ENCODE assay signal across 17 cellular contexts in the genomic region with DNA sequence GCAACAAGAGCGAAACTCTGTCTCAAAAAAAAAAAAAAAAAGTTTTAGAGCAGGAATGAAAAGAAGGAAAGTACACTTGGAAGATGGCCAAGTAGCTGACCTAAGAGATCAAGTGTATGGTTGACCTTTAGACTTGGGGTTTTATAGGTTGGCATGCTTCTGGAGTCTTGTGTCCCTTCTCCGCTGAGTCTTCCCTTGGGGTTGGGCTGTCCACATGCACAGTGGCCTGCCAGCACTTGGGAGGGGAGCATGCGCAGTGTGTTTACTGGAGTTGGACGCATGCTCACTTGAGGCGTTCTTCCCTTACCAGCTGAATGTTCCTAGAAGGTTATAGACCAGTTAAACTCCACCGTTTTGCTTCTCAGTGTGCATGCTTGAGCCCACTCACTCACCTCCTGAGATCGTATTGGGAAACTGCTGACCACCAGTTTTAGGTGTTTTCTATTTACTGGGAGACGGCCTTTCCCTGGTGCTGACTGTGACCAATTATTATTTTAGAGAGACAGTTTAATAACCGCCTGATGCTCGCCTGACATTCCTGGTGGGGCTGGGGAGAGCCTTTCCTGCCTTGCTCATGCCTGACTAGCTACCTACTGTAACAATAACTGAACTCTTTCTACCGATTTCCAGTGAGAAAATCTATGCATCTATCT. TPM values are rescaled to one million over a fixed set of nuclear protein-coding genes. Genes with fewer than 3 reads are reported as not detected.
DNase-seq lines count a peak whose midpoint lies in the region; ATAC-seq, FAIRE-seq and TF ChIP-seq lines count a peak whose summit lies in the region.
"Not testable (repeated sequence)": the region's sequence is repeated elsewhere in the genome, so short reads cannot be mapped to it uniquely, and the experiment has no call there.
"Had no signal": no experiment of that assay in that cellular context is flagged by ENCODE, and none has a peak within 500 bp of the region (broad histone marks: within the 10 kb centered on the region; RNA-seq: fewer than 3 reads in every experiment).

No MANE protein-coding gene starts in this region.

- H3K9me3 ChIP-seq in Peyer's patch; K562 (replicated peaks; ENCODE audit: control insufficient read depth, insufficient read depth, low read depth, low read length); endodermal cell (ENCODE audit: control insufficient read depth, low read length); kidney (ENCODE audit: control insufficient read depth in 1 of 2, low read length in 2 of 2); HepG2 (ENCODE audit: low read length); transverse colon: not testable (repeated sequence)

- ATAC-seq in K562: peak; percentile 37; the same call in 1 of the 3 replicates
- not testable (repeated sequence) for ATAC-seq in HepG2

- H3K4me1 ChIP-seq in Peyer's patch; K562 (replicated peaks in 1 of 2; ENCODE audit: control insufficient read depth in 2 of 2, insufficient read depth in 2 of 2, low read length in 2 of 2); endodermal cell (ENCODE audit: control insufficient read depth, insufficient read depth, low read length); kidney (ENCODE audit: control insufficient read depth in 1 of 2, insufficient read depth in 1 of 2, low read depth in 1 of 2, low read length in 2 of 2); HepG2 (ENCODE audit: insufficient read depth, low read length); transverse colon: not testable (repeated sequence)

- H3K27me3 Mint-ChIP-seq in endodermal cell (ENCODE audit: insufficient read depth): not testable (repeated sequence)

- H3K27ac Mint-ChIP-seq in endodermal cell: not testable (repeated sequence)

- H3K79me2 ChIP-seq in K562 (ENCODE audit: control insufficient read depth, insufficient read depth, low read length); HepG2 (ENCODE audit: insufficient read depth, low read length): not testable (repeated sequence)

- DNase-seq in Peyer's patch: peak in 2 of 3 donors; percentile 43 to 72
- not testable (repeated sequence) for DNase-seq in K562 (ENCODE audit: extremely low read depth in 1 of 4, low spot score in 3 of 4); kidney; HepG2 (ENCODE audit: low spot score)
- DNase-seq in endodermal cell: peak; percentile 12
- DNase-seq in mucosa of gallbladder (ENCODE audit: low spot score): peak; percentile 13
- DNase-seq in transverse colon: peak; percentile 51

- CTCF ChIA-PET in K562 (lab: Yijun Ruan, JAX; ENCODE audit: low intra/inter-chr PET ratio); HepG2 (lab: Yijun Ruan, JAX; ENCODE audit: low intra/inter-chr PET ratio, low total read pairs): not testable (repeated sequence)

- not testable (repeated sequence) for TF ChIP-seq CTCF in Peyer's patch (IDR thresholded peaks at IDR 0.05); K562 (IDR thresholded peaks at IDR 0.05 in 2 of 3, conservative IDR thresholded peaks at IDR 0.05 in 1 of 3; ENCODE audit: insufficient read depth in 2 of 3, low read depth in 1 of 3, low read length in 3 of 3); endodermal cell (conservative IDR thresholded peaks at IDR 0.05); kidney (IDR thresholded peaks at IDR 0.05; ENCODE audit: borderline replicate concordance, extremely low read depth, insufficient read depth); HepG2 (CRISPR knock-in tag; IDR thresholded peaks at IDR 0.05); transverse colon (IDR thresholded peaks at IDR 0.05)

- 22% methylated on average over 4 of the region's 11 CpGs for WGBS in K562 (ENCODE audit: insufficient coverage, low coverage, missing lambda C conversion rate)
- WGBS in endodermal cell (ENCODE audit: insufficient coverage in 1 of 2, insufficient read length in 1 of 2), 2 experiments: 90% methylated on average over 7 of the region's 11 CpGs; no CpG with 5 or more reads in 1 of the 2 experiments
- WGBS in HepG2 (ENCODE audit: low lambda C conversion rate): 30% methylated on average over 6 of the region's 11 CpGs
- WGBS in transverse colon (ENCODE audit: low coverage in 1 of 2), 2 donors: 61 to 80% methylated on average over 1 to 10 of the region's 11 CpGs

- in situ Hi-C loops in K562 (cut with MboI); HepG2 (cut with HindIII; ENCODE audit: extremely low pct_ligation_motif_present, low pct_unique_long_range_greater_than_20kb); transverse colon (cut with MboI; ENCODE audit: low pct_ligation_motif_present in 1 of 4, low pct_unique_long_range_greater_than_20kb in 1 of 4, low sequenced_read_pairs in 3 of 4): not testable (repeated sequence)

- H4K20me1 ChIP-seq in K562 (replicated peaks; ENCODE audit: control insufficient read depth, insufficient read depth, low read length); HepG2 (ENCODE audit: insufficient read depth, low read length): not testable (repeated sequence)

- H3K9me3 Mint-ChIP-seq in endodermal cell: not testable (repeated sequence)

- not testable (repeated sequence) for TF ChIP-seq RAD21 in K562 (CRISPR knock-in tag; conservative IDR thresholded peaks at IDR 0.05 in 1 of 2, IDR thresholded peaks at IDR 0.05 in 1 of 2); HepG2 (CRISPR knock-in tag; IDR thresholded peaks at IDR 0.05)

- H3K36me3 ChIP-seq in Peyer's patch; K562 (ENCODE audit: control insufficient read depth, insufficient read depth, low read length); endodermal cell (ENCODE audit: control insufficient read depth, insufficient read depth, low read length); kidney (ENCODE audit: control insufficient read depth in 1 of 2, insufficient read depth in 2 of 2, low read length in 2 of 2); HepG2 (replicated peaks in 1 of 2; ENCODE audit: control insufficient read depth in 1 of 2, insufficient read depth in 2 of 2, low read length in 2 of 2); transverse colon: not testable (repeated sequence)

- not testable (repeated sequence) for TF ChIP-seq POLR2A in Peyer's patch (IDR thresholded peaks at IDR 0.05); K562 (conservative IDR thresholded peaks at IDR 0.05); HepG2 (IDR thresholded peaks at IDR 0.05; ENCODE audit: insufficient read depth in 1 of 2, low read depth in 2 of 2, low read length in 2 of 2); transverse colon (IDR thresholded peaks at IDR 0.05)

- H3K4me3 Mint-ChIP-seq in endodermal cell: not testable (repeated sequence)

- TF ChIP-seq EP300 in K562 (IDR thresholded peaks at IDR 0.05; ENCODE audit: low read length); HepG2 (IDR thresholded peaks at IDR 0.05; ENCODE audit: low read depth in 2 of 2, low read length in 2 of 2); HepG2 (CRISPR knock-in tag; IDR thresholded peaks at IDR 0.05; ENCODE audit: borderline replicate concordance); transverse colon (IDR thresholded peaks at IDR 0.05; ENCODE audit: low read depth): not testable (repeated sequence)

- not testable (repeated sequence) for H2AFZ ChIP-seq in K562 (ENCODE audit: low read depth, low read length); HepG2 (ENCODE audit: low read length)

- H3K9ac ChIP-seq in K562 (ENCODE audit: insufficient read depth in 1 of 2, low read depth in 2 of 2, low read length in 2 of 2); endodermal cell (ENCODE audit: extremely low read depth, low read length, poor library complexity, severe bottlenecking); kidney (ENCODE audit: low read length in 2 of 2); HepG2 (ENCODE audit: insufficient read depth, low read depth, low read length): not testable (repeated sequence)

- H3K4me3 ChIP-seq in Peyer's patch; K562; endodermal cell (ENCODE audit: low read length); kidney (ENCODE audit: low read length in 2 of 2); HepG2 (replicated peaks in 1 of 3; ENCODE audit: insufficient read depth in 1 of 3, low read depth in 2 of 3, low read length in 3 of 3); transverse colon: not testable (repeated sequence)

- not testable (repeated sequence) for H3K36me3 Mint-ChIP-seq in endodermal cell (ENCODE audit: low read depth)

- H3K27ac ChIP-seq in Peyer's patch: peak overlapping the region in 1 of 4 donors; percentile 9
- H3K27ac ChIP-seq in K562 (ENCODE audit: extremely low read depth, low read depth, low read length); endodermal cell (ENCODE audit: low read depth, low read length); kidney (ENCODE audit: low read depth in 2 of 2, low read length in 2 of 2); HepG2 (ENCODE audit: extremely low read length, insufficient read depth, low read length); transverse colon: not testable (repeated sequence)

- not testable (repeated sequence) for BruUV-seq in K562 (replicated peaks; lab: Mats Ljungman, UMichigan); HepG2 (replicated peaks; lab: Mats Ljungman, UMichigan)

- intact Hi-C loops in K562 (cut with micrococcal nuclease); kidney (cut with DNase I); HepG2 (cut with micrococcal nuclease; ENCODE audit: unreplicated experiment); transverse colon (cut with DNase I; ENCODE audit: low total_unique reads): not testable (repeated sequence)

- FAIRE-seq in K562 (lab: Jason Lieb, UNC): not testable (repeated sequence)
- FAIRE-seq in colon (lab: Jason Lieb, UNC) (peak; percentile 82), kidney (lab: Jason Lieb, UNC) (peak; percentile 92), HepG2 (lab: Jason Lieb, UNC) (peak; percentile 15)

- POLR2A ChIA-PET in K562 (lab: Yijun Ruan, JAX); HepG2 (lab: Yijun Ruan, JAX): not testable (repeated sequence)

- peaks cover 17% of the 10 kb centered on the region for H3K4me1 Mint-ChIP-seq in endodermal cell

- H3K4me2 ChIP-seq in K562 (ENCODE audit: insufficient read depth, low read length); HepG2 (ENCODE audit: low read depth, low read length): not testable (repeated sequence)

- not testable (repeated sequence) for H3K27me3 ChIP-seq in Peyer's patch; K562 (ENCODE audit: control insufficient read depth in 2 of 2, insufficient read depth in 2 of 2, low read length in 2 of 2); endodermal cell (ENCODE audit: control insufficient read depth, insufficient read depth, low read length, poor library complexity, severe bottlenecking); HepG2 (ENCODE audit: control insufficient read depth in 1 of 2, insufficient read depth in 2 of 2, low read length in 2 of 2); transverse colon

- H3K9me1 ChIP-seq in K562 (ENCODE audit: control insufficient read depth, insufficient read depth, low read length): not testable (repeated sequence)

RNA-seq across cellular contexts. Expression of gene ARSF, which starts 9.4 kb away (rescaled TPM):
- total RNA-seq in Peyer's patch (not detected), K562 (2014; rRNA removed) (not detected in 2 replicates), K562 (2014; rRNA removed; fragmentation: Illumina TruSeq; extraction: Trizol) (not detected in 2 replicates), K562 (2015; rRNA removed; fragmentation: Illumina TruSeq; extraction: Trizol) (not detected in 2 replicates), K562 (2021) (not detected in 2 replicates), endodermal cell (not detected), kidney (not detected), HepG2 (2016; rRNA removed; fragmentation: Illumina TruSeq; extraction: Trizol) (not detected in 2 replicates), mucosa of gallbladder (not detected), transverse colon (not detected)
- total RNA-seq in K562 (2011; cell fraction: chromatin; rRNA removed; ENCODE audit: low replicate concordance): not detected in 2 replicates
- not detected in 2 replicates for total RNA-seq in K562 (2011; cell fraction: nucleolus; rRNA removed)
- total RNA-seq in K562 (2011; cell fraction: nucleoplasm; rRNA removed): not detected in 2 replicates
- polyA plus RNA-seq in K562 (2011; rRNA removed) (not detected in 2 replicates), K562 (2014; fragmentation: Illumina TruSeq; extraction: Trizol) (not detected in 2 replicates), K562 (2014; fragmentation: Nextera tagmentation; extraction: Ambion mirVana) (not detected), K562 (2014; rRNA removed) (not detected in 2 replicates), kidney (ENCODE audit: insufficient read depth, low read depth, low replicate concordance) (1.3 TPM), HepG2 (2011; rRNA removed) (not detected in 2 replicates)
- polyA plus RNA-seq in K562 (2011; cell fraction: cytosol; rRNA removed): not detected in 2 replicates
- polyA plus RNA-seq in K562 (2011; cell fraction: nucleus; rRNA removed): not detected in 2 replicates
- not detected in 2 replicates for polyA plus RNA-seq in K562 (2012)
- polyA minus RNA-seq in K562 (2011; rRNA and poly(A)+ RNA removed): not detected in 2 replicates
- polyA minus RNA-seq in K562 (2011; cell fraction: cytosol; rRNA and poly(A)+ RNA removed): not detected in 2 replicates
- not detected in 2 replicates for polyA minus RNA-seq in K562 (2011; cell fraction: nucleus; rRNA and poly(A)+ RNA removed)
- 0.32 TPM for polyA plus RNA-seq in endodermal cell (2013, experiment 1 of 2)
- polyA plus RNA-seq in endodermal cell (2013, experiment 2 of 2): 0.21 TPM
- not detected in 2 replicates for total RNA-seq in HepG2 (2016; cell fraction: cytosol; rRNA removed; fragmentation: Illumina TruSeq; extraction: Trizol; ENCODE audit: low read depth)
- total RNA-seq in HepG2 (2016; cell fraction: insoluble cytoplasmic fraction; rRNA removed; fragmentation: Illumina TruSeq; extraction: Trizol): not detected in 2 replicates
- not detected in 2 replicates for total RNA-seq in HepG2 (2016; cell fraction: membrane; rRNA removed; fragmentation: Illumina TruSeq; extraction: Trizol)
- total RNA-seq in HepG2 (2016; cell fraction: nucleus; rRNA removed; fragmentation: Illumina TruSeq; extraction: Trizol): not detected in 2 replicates
- not detected in 2 replicates for polyA plus RNA-seq in HepG2 (2011; cell fraction: cytosol; rRNA removed)
- polyA plus RNA-seq in HepG2 (2011; cell fraction: nucleus; rRNA removed): not detected in 2 replicates
- not detected in 2 replicates for polyA plus RNA-seq in HepG2 (2012)
- not detected in 2 replicates for polyA plus RNA-seq in HepG2 (2016; cell fraction: cytosol; fragmentation: Illumina TruSeq; extraction: Trizol; ENCODE audit: low read depth)
- not detected in 2 replicates for polyA plus RNA-seq in HepG2 (2016; cell fraction: insoluble cytoplasmic fraction; fragmentation: Illumina TruSeq; extraction: Trizol; ENCODE audit: low read depth)
- polyA plus RNA-seq in HepG2 (2016; cell fraction: membrane; fragmentation: Illumina TruSeq; extraction: Trizol; ENCODE audit: low read depth): not detected in 2 replicates
- polyA plus RNA-seq in HepG2 (2016; cell fraction: nucleus; fragmentation: Illumina TruSeq; extraction: Trizol; ENCODE audit: insufficient read depth, low read depth): not detected in 2 replicates
- not detected in 2 replicates for polyA minus RNA-seq in HepG2 (2011; rRNA and poly(A)+ RNA removed; ENCODE audit: low replicate concordance)
- not detected in 2 replicates for polyA minus RNA-seq in HepG2 (2011; cell fraction: cytosol; rRNA and poly(A)+ RNA removed)
- polyA minus RNA-seq in HepG2 (2011; cell fraction: nucleus; rRNA and poly(A)+ RNA removed): not detected in 2 replicates
- total RNA-seq: A673; CD4-positive, alpha-beta memory T cell; CD4-positive, CD25-positive, alpha-beta regulatory T cell; CD8-positive, alpha-beta memory T cell; Daoy; G401; GM12878 had no signal
- polyA plus RNA-seq: AG04450; CD14-positive monocyte; CD4-positive, alpha-beta memory T cell; CD4-positive, CD25-positive, alpha-beta regulatory T cell; CD8-positive, alpha-beta memory T cell; GM12878 had no signal

RNA-seq across cellular contexts. Expression of gene ARSH, which starts 44.3 kb away (rescaled TPM):
- not detected for total RNA-seq in Peyer's patch
- not detected in 2 replicates for total RNA-seq in K562 (2011; cell fraction: chromatin; rRNA removed; ENCODE audit: low replicate concordance)
- total RNA-seq in K562 (2011; cell fraction: nucleolus; rRNA removed): not detected in 2 replicates
- total RNA-seq in K562 (2011; cell fraction: nucleoplasm; rRNA removed): not detected in 2 replicates
- not detected in 2 replicates for total RNA-seq in K562 (2014; rRNA removed)
- not detected in 2 replicates for total RNA-seq in K562 (2014; rRNA removed; fragmentation: Illumina TruSeq; extraction: Trizol)
- not detected in 2 replicates for total RNA-seq in K562 (2015; rRNA removed; fragmentation: Illumina TruSeq; extraction: Trizol)
- not detected in 2 replicates for total RNA-seq in K562 (2021)
- not detected in 2 replicates for polyA plus RNA-seq in K562 (2011; rRNA removed)
- polyA plus RNA-seq in K562 (2011; cell fraction: cytosol; rRNA removed): not detected in 2 replicates
- not detected in 2 replicates for polyA plus RNA-seq in K562 (2011; cell fraction: nucleus; rRNA removed)
- not detected in 2 replicates for polyA plus RNA-seq in K562 (2012)
- not detected in 2 replicates for polyA plus RNA-seq in K562 (2014; fragmentation: Illumina TruSeq; extraction: Trizol)
- not detected for polyA plus RNA-seq in K562 (2014; fragmentation: Nextera tagmentation; extraction: Ambion mirVana)
- not detected in 2 replicates for polyA plus RNA-seq in K562 (2014; rRNA removed)
- polyA minus RNA-seq in K562 (2011; rRNA and poly(A)+ RNA removed): not detected in 2 replicates
- polyA minus RNA-seq in K562 (2011; cell fraction: cytosol; rRNA and poly(A)+ RNA removed): not detected in 2 replicates
- polyA minus RNA-seq in K562 (2011; cell fraction: nucleus; rRNA and poly(A)+ RNA removed): not detected in 2 replicates
- total RNA-seq in endodermal cell: not detected
- not detected for polyA plus RNA-seq in endodermal cell (2013, experiment 1 of 2)
- not detected for polyA plus RNA-seq in endodermal cell (2013, experiment 2 of 2)
- not detected for total RNA-seq in kidney
- polyA plus RNA-seq in kidney (ENCODE audit: insufficient read depth, low read depth, low replicate concordance): not detected
- total RNA-seq in HepG2 (2016; rRNA removed; fragmentation: Illumina TruSeq; extraction: Trizol): not detected in 2 replicates
- total RNA-seq in HepG2 (2016; cell fraction: cytosol; rRNA removed; fragmentation: Illumina TruSeq; extraction: Trizol; ENCODE audit: low read depth): not detected in 2 replicates
- total RNA-seq in HepG2 (2016; cell fraction: insoluble cytoplasmic fraction; rRNA removed; fragmentation: Illumina TruSeq; extraction: Trizol): not detected in 2 replicates
- not detected in 2 replicates for total RNA-seq in HepG2 (2016; cell fraction: membrane; rRNA removed; fragmentation: Illumina TruSeq; extraction: Trizol)
- not detected in 2 replicates for total RNA-seq in HepG2 (2016; cell fraction: nucleus; rRNA removed; fragmentation: Illumina TruSeq; extraction: Trizol)
- not detected in 2 replicates for polyA plus RNA-seq in HepG2 (2011; rRNA removed)
- not detected in 2 replicates for polyA plus RNA-seq in HepG2 (2011; cell fraction: cytosol; rRNA removed)
- polyA plus RNA-seq in HepG2 (2011; cell fraction: nucleus; rRNA removed): not detected in 2 replicates
- not detected in 2 replicates for polyA plus RNA-seq in HepG2 (2012)
- polyA plus RNA-seq in HepG2 (2016; cell fraction: cytosol; fragmentation: Illumina TruSeq; extraction: Trizol; ENCODE audit: low read depth): not detected in 2 replicates
- not detected in 2 replicates for polyA plus RNA-seq in HepG2 (2016; cell fraction: insoluble cytoplasmic fraction; fragmentation: Illumina TruSeq; extraction: Trizol; ENCODE audit: low read depth)
- polyA plus RNA-seq in HepG2 (2016; cell fraction: membrane; fragmentation: Illumina TruSeq; extraction: Trizol; ENCODE audit: low read depth): not detected in 2 replicates
- not detected in 2 replicates for polyA plus RNA-seq in HepG2 (2016; cell fraction: nucleus; fragmentation: Illumina TruSeq; extraction: Trizol; ENCODE audit: insufficient read depth, low read depth)
- polyA minus RNA-seq in HepG2 (2011; rRNA and poly(A)+ RNA removed; ENCODE audit: low replicate concordance): not detected in 2 replicates
- not detected in 2 replicates for polyA minus RNA-seq in HepG2 (2011; cell fraction: cytosol; rRNA and poly(A)+ RNA removed)
- not detected in 2 replicates for polyA minus RNA-seq in HepG2 (2011; cell fraction: nucleus; rRNA and poly(A)+ RNA removed)
- total RNA-seq in mucosa of gallbladder: 0.12 TPM
- total RNA-seq in transverse colon: not detected
- total RNA-seq: A673; CD4-positive, alpha-beta memory T cell; CD4-positive, CD25-positive, alpha-beta regulatory T cell; CD8-positive, alpha-beta memory T cell; Daoy; G401; GM12878 had no signal
- polyA plus RNA-seq: AG04450; CD14-positive monocyte; CD4-positive, alpha-beta memory T cell; CD4-positive, CD25-positive, alpha-beta regulatory T cell; CD8-positive, alpha-beta memory T cell had no signal
